ENCODE assay signal across 21 cellular contexts in genomic region chr10:1019362-1019761, GRCh38. TPM values are rescaled to one million over a fixed set of nuclear protein-coding genes. Genes with fewer than 3 reads are reported as not detected.
DNase-seq lines count a peak whose midpoint lies in the region; ATAC-seq, FAIRE-seq and TF ChIP-seq lines count a peak whose summit lies in the region.
"Had no signal": no experiment of that assay in that cellular context is flagged by ENCODE, and none has a peak within 500 bp of the region (broad histone marks: within the 10 kb centered on the region; RNA-seq: fewer than 3 reads in every experiment).

No MANE protein-coding gene starts in this region.

- H2BK5ac ChIP-seq in mesenchymal stem cell (ENCODE audit: low read depth, low read length, poor library complexity, severe bottlenecking): no peak overlapping the region

- in situ Hi-C loops in GM12878 (cut with MboI): no loop called here

- H2AFZ ChIP-seq in GM12878 (ENCODE audit: control insufficient read depth, low read depth, low read length) (no peak overlapping the region), mesenchymal stem cell (ENCODE audit: low read depth, low read length) (no peak overlapping the region)

- peak overlapping the region; percentile 30 for H3K27ac Mint-ChIP-seq in activated naive CD4-positive, alpha-beta T cell treated with anti-CD3 and anti-CD28 coated beads, Interleukin-2, amount 50 U/mL, for 24 hours
- H3K27ac Mint-ChIP-seq in activated naive CD4-positive, alpha-beta T cell treated with anti-CD3 and anti-CD28 coated beads, Interleukin-2, amount 50 U/mL, for 72 hours: peak overlapping the region in 1 of 2 donors; percentile 73
- H3K27ac Mint-ChIP-seq in CD8-positive, alpha-beta T cell: peak overlapping the region; percentile 37

- TF ChIP-seq CTCF in CD8-positive, alpha-beta T cell (IDR thresholded peaks at IDR 0.05): no peak
- TF ChIP-seq CTCF in GM12878 (IDR thresholded peaks at IDR 0.05 in 2 of 3, conservative IDR thresholded peaks at IDR 0.05 in 1 of 3; ENCODE audit: control insufficient read depth in 2 of 3, extremely low read depth in 1 of 3, insufficient read depth in 1 of 3, low read depth in 3 of 3, low read length in 3 of 3): no peak

- intact Hi-C loops in CD8-positive, alpha-beta T cell (cut with DNase I, micrococcal nuclease): no loop called here
- intact Hi-C loops in GM12878 (cut with micrococcal nuclease; ENCODE audit: unreplicated experiment): no loop called here

- H2AK5ac ChIP-seq in mesenchymal stem cell (ENCODE audit: low read length, severe bottlenecking): no peak overlapping the region

- H3K9ac ChIP-seq in GM12878 (ENCODE audit: control insufficient read depth, insufficient read depth, low read length) (no peak overlapping the region), mesenchymal stem cell (ENCODE audit: low read length) (no peak overlapping the region)
- H3K9ac ChIP-seq: BLaER1, KMS-11 had no signal

- no peaks in the 10 kb centered on the region for H4K20me1 ChIP-seq in GM12878 (ENCODE audit: control insufficient read depth, insufficient read depth)

- H4K8ac ChIP-seq in mesenchymal stem cell (ENCODE audit: low read length): no peak overlapping the region

- H3K4me1 Mint-ChIP-seq in activated naive CD4-positive, alpha-beta T cell treated with anti-CD3 and anti-CD28 coated beads, Interleukin-2, amount 50 U/mL, for 24 hours: no peaks in the 10 kb centered on the region
- no peaks in the 10 kb centered on the region for H3K4me1 Mint-ChIP-seq in CD8-positive, alpha-beta T cell (ENCODE audit: low read depth)
- H3K4me1 Mint-ChIP-seq: CD4-positive, alpha-beta memory T cell had no signal

- FAIRE-seq in GM12878 (lab: Jason Lieb, UNC): no peak
- FAIRE-seq: A204.1 had no signal

- 92% methylated on average over 10 of the region's 10 CpGs for whole genome bisulfite sequencing in GM12878 (ENCODE audit: insufficient coverage, insufficient replicate concordance, low lambda C conversion rate, missing lambda C conversion rate)
- WGBS in mesenchymal stem cell: 98% methylated on average over 9 of the region's 10 CpGs

- no peak overlapping the region for H3K4me3 Mint-ChIP-seq in activated naive CD4-positive, alpha-beta T cell treated with anti-CD3 and anti-CD28 coated beads, Interleukin-2, amount 50 U/mL, for 24 hours
- H3K4me3 Mint-ChIP-seq in CD8-positive, alpha-beta T cell: no peak overlapping the region
- H3K4me3 Mint-ChIP-seq: CD4-positive, alpha-beta memory T cell had no signal

- H3K9me3 Mint-ChIP-seq in activated naive CD4-positive, alpha-beta T cell treated with anti-CD3 and anti-CD28 coated beads, Interleukin-2, amount 50 U/mL, for 24 hours: no peaks in the 10 kb centered on the region
- no peaks in the 10 kb centered on the region for H3K9me3 Mint-ChIP-seq in activated naive CD4-positive, alpha-beta T cell treated with anti-CD3 and anti-CD28 coated beads, Interleukin-2, amount 50 U/mL, for 72 hours
- H3K9me3 Mint-ChIP-seq in CD8-positive, alpha-beta T cell: no peaks in the 10 kb centered on the region
- H3K9me3 Mint-ChIP-seq: CD4-positive, alpha-beta memory T cell had no signal

- H3K4ac ChIP-seq in mesenchymal stem cell (ENCODE audit: low read depth in 1 of 2, low read length in 2 of 2): no peak overlapping the region

- CTCF ChIA-PET in CD8-positive, alpha-beta T cell (lab: Charles Lee): interaction anchor here (1.2 kb wide), 1 partner anchor 10 kb away, joined by 3 read pairs; no protein-coding TSS in a partner anchor
- CTCF ChIA-PET in GM12878 (lab: Yijun Ruan, JAX): no interaction called here

- no peak overlapping the region for H3K23ac ChIP-seq in mesenchymal stem cell (ENCODE audit: low read length in 2 of 2)

- H3K9me3 ChIP-seq in CD8-positive, alpha-beta T cell (ENCODE audit: low read length): no peaks in the 10 kb centered on the region
- H3K9me3 ChIP-seq in GM12878 (replicated peaks; ENCODE audit: control insufficient read depth, insufficient read depth, low read length) (no peaks in the 10 kb centered on the region), mesenchymal stem cell (ENCODE audit: control insufficient read depth, low read length) (no peaks in the 10 kb centered on the region)
- H3K9me3 ChIP-seq: HAP-1 had no signal

- no peak overlapping the region for H3K18ac ChIP-seq in mesenchymal stem cell (ENCODE audit: low read depth in 1 of 2, low read length in 2 of 2)

- H3K27me3 ChIP-seq in CD8-positive, alpha-beta T cell (ENCODE audit: insufficient read depth, low read length): no peaks in the 10 kb centered on the region
- H3K27me3 ChIP-seq in GM12878 (replicated peaks in 1 of 2; ENCODE audit: control insufficient read depth in 2 of 2, insufficient read depth in 2 of 2, low read length in 1 of 2): no peaks in the 10 kb centered on the region
- H3K27me3 ChIP-seq in mesenchymal stem cell (ENCODE audit: control insufficient read depth in 1 of 2, insufficient read depth in 1 of 2, low read length in 2 of 2): no peaks in the 10 kb centered on the region
- H3K27me3 ChIP-seq: BLaER1 had no signal

- H2BK15ac ChIP-seq in mesenchymal stem cell (ENCODE audit: low read depth, poor library complexity, severe bottlenecking): no peak overlapping the region

- H3K14ac ChIP-seq in mesenchymal stem cell (ENCODE audit: low read length in 2 of 2): no peak overlapping the region

- H3K36me3 ChIP-seq in CD8-positive, alpha-beta T cell (ENCODE audit: insufficient read depth, low read length): peaks cover 23% of the 10 kb centered on the region
- H3K36me3 ChIP-seq in GM12878 (ENCODE audit: control insufficient read depth in 2 of 2, insufficient read depth in 2 of 2, low read length in 1 of 2): peaks cover 9 to 17% of the 10 kb centered on the region in 2 experiments; a peak in 3 of 4 replicates
- peaks cover 51 to 60% of the 10 kb centered on the region in 2 experiments for H3K36me3 ChIP-seq in mesenchymal stem cell (ENCODE audit: control insufficient read depth in 1 of 2, insufficient read depth in 2 of 2, low read depth in 1 of 2, low read length in 2 of 2)

- no peak for TF ChIP-seq RAD21 in GM12878 (IDR thresholded peaks at IDR 0.05; ENCODE audit: insufficient read depth, low read depth, low read length)

- BruUV-seq in GM12878 (replicated peaks; lab: Mats Ljungman, UMichigan): TSS peak; percentile 33

- no peaks in the 10 kb centered on the region for H3K79me2 ChIP-seq in GM12878 (ENCODE audit: control insufficient read depth, insufficient read depth, low read length)

- peak; percentile 57 for TF ChIP-seq POLR2A in GM12878 (IDR thresholded peaks at IDR 0.05; ENCODE audit: low read depth, low read length)

- H3K4me2 ChIP-seq in GM12878 (ENCODE audit: control insufficient read depth, insufficient read depth) (no peak overlapping the region), mesenchymal stem cell (ENCODE audit: low read length, poor library complexity, severe bottlenecking) (no peak overlapping the region)
- H3K4me2 ChIP-seq: BLaER1, KMS-11 had no signal

- ATAC-seq in activated naive CD4-positive, alpha-beta T cell treated with anti-CD3 and anti-CD28 coated beads, Interleukin-2, amount 50 U/mL, for 72 hours: no peak
- no peak for ATAC-seq in CD8-positive, alpha-beta T cell
- no peak for ATAC-seq in GM12878

- H3K27ac ChIP-seq in CD8-positive, alpha-beta T cell (ENCODE audit: low read depth, low read length): no peak overlapping the region
- H3K27ac ChIP-seq in GM12878 (ENCODE audit: control insufficient read depth, insufficient read depth): no peak overlapping the region
- H3K27ac ChIP-seq in mesenchymal stem cell (ENCODE audit: low read length, poor library complexity, severe bottlenecking): no peak overlapping the region
- H3K27ac ChIP-seq: BLaER1, KMS-11 had no signal

- no peak for TF ChIP-seq EP300 in GM12878 (IDR thresholded peaks at IDR 0.05; ENCODE audit: borderline replicate concordance in 1 of 2, control insufficient read depth in 1 of 2, low read depth in 2 of 2, low read length in 2 of 2)

- H3K4me3 ChIP-seq in CD8-positive, alpha-beta T cell (ENCODE audit: low read depth, low read length): no peak overlapping the region
- H3K4me3 ChIP-seq in GM12878: no peak overlapping the region
- no peak overlapping the region for H3K4me3 ChIP-seq in mesenchymal stem cell (ENCODE audit: insufficient read depth in 1 of 2, low read depth in 1 of 2, low read length in 2 of 2)
- H3K4me3 ChIP-seq: BLaER1, HAP-1 had no signal

- SMC1A ChIA-PET in GM12878 (lab: Charles Lee; ENCODE audit: uncharacterized antibody, unreplicated experiment): no interaction called here

- no peaks in the 10 kb centered on the region for H3K27me3 Mint-ChIP-seq in activated naive CD4-positive, alpha-beta T cell treated with anti-CD3 and anti-CD28 coated beads, Interleukin-2, amount 50 U/mL, for 24 hours
- H3K27me3 Mint-ChIP-seq in CD8-positive, alpha-beta T cell (ENCODE audit: low read depth): no peaks in the 10 kb centered on the region
- H3K27me3 Mint-ChIP-seq: CD4-positive, alpha-beta memory T cell had no signal

- POLR2A ChIA-PET in CD8-positive, alpha-beta T cell (lab: Charles Lee): interaction anchor here (1.3 kb wide), 1 partner anchor 88 kb away, joined by 3 read pairs; the partner anchor contains the start of gene LARP4B
- POLR2A ChIA-PET in GM12878 (lab: Charles Lee): interaction anchor here (0.7 kb wide), 1 partner anchor 9 kb away, joined by 3 read pairs; no protein-coding TSS in a partner anchor

- no peak overlapping the region for H2BK120ac ChIP-seq in mesenchymal stem cell (ENCODE audit: low read depth, low read length)

- H3K79me1 ChIP-seq in mesenchymal stem cell (replicated peaks; ENCODE audit: low read length, poor library complexity, severe bottlenecking): peaks cover 16% of the 10 kb centered on the region

- peaks cover 12% of the 10 kb centered on the region for H3K36me3 Mint-ChIP-seq in activated naive CD4-positive, alpha-beta T cell treated with anti-CD3 and anti-CD28 coated beads, Interleukin-2, amount 50 U/mL, for 24 hours
- peaks cover 16 to 28% of the 10 kb centered on the region in 2 donors for H3K36me3 Mint-ChIP-seq in activated naive CD4-positive, alpha-beta T cell treated with anti-CD3 and anti-CD28 coated beads, Interleukin-2, amount 50 U/mL, for 72 hours
- H3K36me3 Mint-ChIP-seq in CD8-positive, alpha-beta T cell: peaks cover 50% of the 10 kb centered on the region

- H4K91ac ChIP-seq in mesenchymal stem cell (ENCODE audit: low read length): peak overlapping the region; percentile 44

- H3K4me1 ChIP-seq in CD8-positive, alpha-beta T cell (ENCODE audit: insufficient read depth, low read length): no peaks in the 10 kb centered on the region
- H3K4me1 ChIP-seq in GM12878 (ENCODE audit: control insufficient read depth, insufficient read depth, low read length) (no peaks in the 10 kb centered on the region), mesenchymal stem cell (ENCODE audit: control insufficient read depth, insufficient read depth, low read depth, low read length) (no peaks in the 10 kb centered on the region)
- H3K4me1 ChIP-seq: BLaER1, HAP-1 had no signal

- RAD21 ChIA-PET in GM12878 (lab: Charles Lee; ENCODE audit: unreplicated experiment): no interaction called here

- DNase-seq in activated naive CD4-positive, alpha-beta T cell treated with anti-CD3 and anti-CD28 coated beads, Interleukin-2, amount 50 U/mL, for 72 hours (ENCODE audit: low spot score in 2 of 2): no peak
- DNase-seq in CD8-positive, alpha-beta T cell: no peak
- DNase-seq in GM12878 (ENCODE audit: low read depth, low spot score): no peak
- DNase-seq in mesenchymal stem cell: no peak
- no peak for DNase-seq in NCI-H2081 treated with DMSO at 0.1 percent for 48 hours (lab: John Stamatoyannopoulos, UW)
- no peak for DNase-seq in hepatic stellate cell (ENCODE audit: low spot score)
- DNase-seq: CD4-positive, alpha-beta memory T cell; DMS53; EL; NCI-H1417; NCI-H187 treated with DMSO at 0.1 percent for 48 hours; NCI-H345; NCI-H524 treated with DMSO at 0.1 percent for 48 hours; RPMI8226; SIG-M5 had no signal

- H2BK12ac ChIP-seq in mesenchymal stem cell (ENCODE audit: low read length in 2 of 2): no peak overlapping the region

RNA-seq across cellular contexts. Expression of gene IDI2, which starts 6.3 kb away (rescaled TPM):
- not detected for total RNA-seq in activated naive CD4-positive, alpha-beta T cell treated with anti-CD3 and anti-CD28 coated beads, Interleukin-2, amount 50 U/mL, for 72 hours
- total RNA-seq in CD8-positive, alpha-beta T cell: not detected
- total RNA-seq in GM12878 (2013; cell fraction: nucleolus; rRNA removed): not detected in 2 replicates
- not detected in 2 replicates for total RNA-seq in GM12878 (2014; rRNA removed)
- total RNA-seq in GM12878 (2014; rRNA removed; fragmentation: Illumina TruSeq; extraction: Trizol): not detected in 2 replicates
- total RNA-seq in GM12878 (2021): not detected in 2 replicates
- polyA plus RNA-seq in GM12878 (2011; ENCODE audit: low read depth): not detected
- polyA plus RNA-seq in GM12878 (2011; rRNA removed): not detected in 2 replicates
- not detected in 2 replicates for polyA plus RNA-seq in GM12878 (2011; cell fraction: cytosol; rRNA removed)
- not detected in 2 replicates for polyA plus RNA-seq in GM12878 (2011; cell fraction: nucleus; rRNA removed)
- polyA plus RNA-seq in GM12878 (2012): not detected in 2 replicates
- polyA plus RNA-seq in GM12878 (2014; fragmentation: Illumina TruSeq; extraction: Trizol): 0.06 TPM in 1 of 2 replicates, not detected in the other
- not detected for polyA plus RNA-seq in GM12878 (2014; fragmentation: Nextera tagmentation; extraction: Ambion mirVana)
- polyA plus RNA-seq in GM12878 (2014; rRNA removed): not detected in 2 replicates
- not detected for polyA plus RNA-seq in GM12878 (2016; fragmentation: Nextera tagmentation; extraction: Ambion mirVana)
- not detected in 2 replicates for polyA minus RNA-seq in GM12878 (2011; rRNA and poly(A)+ RNA removed)
- not detected in 2 replicates for polyA minus RNA-seq in GM12878 (2011; cell fraction: cytosol; rRNA and poly(A)+ RNA removed)
- polyA minus RNA-seq in GM12878 (2011; cell fraction: nucleus; rRNA and poly(A)+ RNA removed): not detected in 2 replicates
- not detected for polyA plus RNA-seq in mesenchymal stem cell (2013, experiment 1 of 2)
- polyA plus RNA-seq in mesenchymal stem cell (2013, experiment 2 of 2): not detected
- total RNA-seq: CD4-positive, alpha-beta memory T cell; M059J had no signal
- polyA plus RNA-seq: CD4-positive, alpha-beta memory T cell had no signal

RNA-seq across cellular contexts. Expression of gene IDI1, which starts 29.6 kb away (rescaled TPM):
- total RNA-seq in activated naive CD4-positive, alpha-beta T cell treated with anti-CD3 and anti-CD28 coated beads, Interleukin-2, amount 50 U/mL, for 72 hours: 10 to 100 TPM; 52.6 to 81.1 TPM
- total RNA-seq in CD8-positive, alpha-beta T cell: 100 to 1,000 TPM; 307 to 317 TPM
- 154 and 155 TPM in 2 replicates for total RNA-seq in GM12878 (2013; cell fraction: nucleolus; rRNA removed)
- total RNA-seq in GM12878 (2014; rRNA removed) (112 and 150 TPM in 2 replicates), GM12878 (2014; rRNA removed; fragmentation: Illumina TruSeq; extraction: Trizol) (152 and 163 TPM in 2 replicates), GM12878 (2021) (85.5 and 88.4 TPM in 2 replicates)
- polyA plus RNA-seq in GM12878 (2011; ENCODE audit: low read depth): 57.8 TPM
- polyA plus RNA-seq in GM12878 (2011; rRNA removed) (216 and 332 TPM in 2 replicates), GM12878 (2014; fragmentation: Illumina TruSeq; extraction: Trizol) (156 and 224 TPM in 2 replicates), GM12878 (2014; fragmentation: Nextera tagmentation; extraction: Ambion mirVana) (100 to 1,000 TPM; 156 to 223 TPM), GM12878 (2014; rRNA removed) (129 and 158 TPM in 2 replicates), GM12878 (2016; fragmentation: Nextera tagmentation; extraction: Ambion mirVana) (100 to 1,000 TPM; 202 to 206 TPM)
- polyA plus RNA-seq in GM12878 (2011; cell fraction: cytosol; rRNA removed): 66.6 and 66.7 TPM in 2 replicates
- polyA plus RNA-seq in GM12878 (2011; cell fraction: nucleus; rRNA removed): 108 and 119 TPM in 2 replicates
- 79.7 and 106 TPM in 2 replicates for polyA plus RNA-seq in GM12878 (2012)
- 82.4 and 96.9 TPM in 2 replicates for polyA minus RNA-seq in GM12878 (2011; rRNA and poly(A)+ RNA removed)
- 27.1 and 29.8 TPM in 2 replicates for polyA minus RNA-seq in GM12878 (2011; cell fraction: cytosol; rRNA and poly(A)+ RNA removed)
- 39.7 and 57.8 TPM in 2 replicates for polyA minus RNA-seq in GM12878 (2011; cell fraction: nucleus; rRNA and poly(A)+ RNA removed)
- 198 TPM for polyA plus RNA-seq in mesenchymal stem cell (2013, experiment 1 of 2)
- 211 TPM for polyA plus RNA-seq in mesenchymal stem cell (2013, experiment 2 of 2)

RNA-seq across cellular contexts. Expression of gene GTPBP4, which starts 31.1 kb away (rescaled TPM):
- total RNA-seq in activated naive CD4-positive, alpha-beta T cell treated with anti-CD3 and anti-CD28 coated beads, Interleukin-2, amount 50 U/mL, for 72 hours: 100 to 1,000 TPM in 1 of 2 donors, 10 to 100 TPM in 1; 96.5 to 123 TPM
- total RNA-seq in CD8-positive, alpha-beta T cell: 10 to 100 TPM; 78.2 to 84.2 TPM
- total RNA-seq in GM12878 (2013; cell fraction: nucleolus; rRNA removed): 89.9 and 93.0 TPM in 2 replicates
- total RNA-seq in GM12878 (2014; rRNA removed) (58.5 and 64.6 TPM in 2 replicates), GM12878 (2014; rRNA removed; fragmentation: Illumina TruSeq; extraction: Trizol) (88.7 and 89.6 TPM in 2 replicates), GM12878 (2021) (82.2 and 93.9 TPM in 2 replicates)
- polyA plus RNA-seq in GM12878 (2011; ENCODE audit: low read depth): 24.6 TPM
- polyA plus RNA-seq in GM12878 (2011; rRNA removed) (62.0 and 68.8 TPM in 2 replicates), GM12878 (2014; fragmentation: Illumina TruSeq; extraction: Trizol) (74.9 and 99.3 TPM in 2 replicates), GM12878 (2014; fragmentation: Nextera tagmentation; extraction: Ambion mirVana) (10 to 100 TPM; 60.3 to 68.0 TPM), GM12878 (2014; rRNA removed) (61.7 and 66.3 TPM in 2 replicates), GM12878 (2016; fragmentation: Nextera tagmentation; extraction: Ambion mirVana) (100 to 1,000 TPM; 115 to 118 TPM)
- 23.3 and 23.5 TPM in 2 replicates for polyA plus RNA-seq in GM12878 (2011; cell fraction: cytosol; rRNA removed)
- 45.3 and 63.4 TPM in 2 replicates for polyA plus RNA-seq in GM12878 (2011; cell fraction: nucleus; rRNA removed)
- 37.8 and 48.2 TPM in 2 replicates for polyA plus RNA-seq in GM12878 (2012)
- polyA minus RNA-seq in GM12878 (2011; rRNA and poly(A)+ RNA removed): 34.4 and 44.0 TPM in 2 replicates
- polyA minus RNA-seq in GM12878 (2011; cell fraction: cytosol; rRNA and poly(A)+ RNA removed): 9.5 and 14.7 TPM in 2 replicates
- polyA minus RNA-seq in GM12878 (2011; cell fraction: nucleus; rRNA and poly(A)+ RNA removed): 28.4 and 54.9 TPM in 2 replicates
- polyA plus RNA-seq in mesenchymal stem cell (2013, experiment 1 of 2): 33.3 TPM
- 29.9 TPM for polyA plus RNA-seq in mesenchymal stem cell (2013, experiment 2 of 2)

RNA-seq across cellular contexts. Expression of gene WDR37, which starts 36.8 kb away (rescaled TPM):
- total RNA-seq in activated naive CD4-positive, alpha-beta T cell treated with anti-CD3 and anti-CD28 coated beads, Interleukin-2, amount 50 U/mL, for 72 hours: 10 to 100 TPM; 21.2 to 31.5 TPM
- 10 to 100 TPM; 22.6 to 23.7 TPM for total RNA-seq in CD8-positive, alpha-beta T cell
- 35.7 and 36.6 TPM in 2 replicates for total RNA-seq in GM12878 (2013; cell fraction: nucleolus; rRNA removed)
- 8.0 and 8.5 TPM in 2 replicates for total RNA-seq in GM12878 (2014; rRNA removed)
- 6.1 and 6.3 TPM in 2 replicates for total RNA-seq in GM12878 (2014; rRNA removed; fragmentation: Illumina TruSeq; extraction: Trizol)
- total RNA-seq in GM12878 (2021): 9.0 and 11.1 TPM in 2 replicates
- polyA plus RNA-seq in GM12878 (2011; ENCODE audit: low read depth): 5.1 TPM
- polyA plus RNA-seq in GM12878 (2011; rRNA removed): 9.7 and 10.5 TPM in 2 replicates
- polyA plus RNA-seq in GM12878 (2011; cell fraction: cytosol; rRNA removed): 10.4 and 10.9 TPM in 2 replicates
- 31.1 and 31.4 TPM in 2 replicates for polyA plus RNA-seq in GM12878 (2011; cell fraction: nucleus; rRNA removed)
- 6.1 and 8.4 TPM in 2 replicates for polyA plus RNA-seq in GM12878 (2012)
- polyA plus RNA-seq in GM12878 (2014; fragmentation: Illumina TruSeq; extraction: Trizol): 6.4 and 6.6 TPM in 2 replicates
- polyA plus RNA-seq in GM12878 (2014; fragmentation: Nextera tagmentation; extraction: Ambion mirVana): 1 to 10 TPM; 1.9 to 2.5 TPM
- polyA plus RNA-seq in GM12878 (2014; rRNA removed): 8.4 and 8.8 TPM in 2 replicates
- 1 to 10 TPM; 6.5 to 7.7 TPM for polyA plus RNA-seq in GM12878 (2016; fragmentation: Nextera tagmentation; extraction: Ambion mirVana)
- 25.3 and 25.7 TPM in 2 replicates for polyA minus RNA-seq in GM12878 (2011; rRNA and poly(A)+ RNA removed)
- 4.1 and 12.3 TPM in 2 replicates for polyA minus RNA-seq in GM12878 (2011; cell fraction: cytosol; rRNA and poly(A)+ RNA removed)
- 12.3 and 15.5 TPM in 2 replicates for polyA minus RNA-seq in GM12878 (2011; cell fraction: nucleus; rRNA and poly(A)+ RNA removed)
- 18.0 TPM for polyA plus RNA-seq in mesenchymal stem cell (2013, experiment 1 of 2)
- 17.1 TPM for polyA plus RNA-seq in mesenchymal stem cell (2013, experiment 2 of 2)
